Comparison of ENCODE assay signal across 27 cellular contexts in genomic region chr4:130183096-130183495, GRCh38.
"Had no signal": no experiment of that assay in that cellular context is flagged by ENCODE, and none has a peak within 500 bp of the region (broad histone marks: within the 10 kb centered on the region; RNA-seq: fewer than 3 reads in every experiment).

No MANE protein-coding gene starts in this region.

- H3K4me1 ChIP-seq: heart right ventricle, left lung, lower lobe of right lung, stomach, thyroid gland, upper lobe of left lung, vagina had no signal

- H3K9me3 Mint-ChIP-seq: activated B cell treated with CpG ODN at 0.5 μM for 24 hours; activated CD8-positive, alpha-beta T cell treated with anti-CD3 and anti-CD28 coated beads for 36 hours; activated T-helper 2 cell treated with anti-CD3 and anti-CD28 coated beads, Interferon-gamma antibody, Interleukin-2, Interleukin-4, amounts not matched to agents 10 μg/mL and 5 μg/mL and 100 μg/mL, durations not matched to agents 14 hours and 24 hours and 36 hours; stimulated activated naive B cell treated with anti-CD40 and anti-IgM and Interleukin-4, amounts not matched to agents 10 μg/mL and 1 μg/mL and 100 μg/mL, for 72 hours had no signal

- H3K27me3 ChIP-seq: heart right ventricle, left lung, stomach, thyroid gland, upper lobe of left lung, vagina had no signal

- DNase-seq: activated B cell treated with CpG ODN at 0.5 μM for 24 hours; activated CD4-positive, alpha-beta T cell treated with anti-CD3 and anti-CD28 coated beads, Interleukin-2, amount 50 U/mL, for 1 hour; activated CD8-positive, alpha-beta T cell treated with anti-CD3 and anti-CD28 coated beads for 36 hours; activated naive CD4-positive, alpha-beta T cell; activated T-cell treated with anti-CD3 and anti-CD28 coated beads, Interleukin-2, amount 50 U/mL, for 4 hours; effector CD8-positive, alpha-beta T cell; foreskin melanocyte; heart right ventricle; kidney glomerular epithelial cell; left lung; lower lobe of right lung; mesenchymal stem cell; mucosa of descending colon; right cardiac atrium; stimulated activated CD4-positive, alpha-beta T cell treated with anti-CD3 and anti-CD28 coated beads, Interleukin-15, amount 100 ng/mL, for 24 hours; stimulated activated CD4-positive, alpha-beta T cell treated with anti-CD3 and anti-CD28 coated beads, Interleukin-2, amount 100 ng/mL, for 24 hours; stimulated activated naive B cell treated with anti-CD40 and anti-IgM and Interleukin-4, amounts not matched to agents 10 μg/mL and 1 μg/mL and 100 μg/mL, for 72 hours; stomach; T-helper 1 cell; thyroid gland; upper lobe of left lung had no signal

- H3K4me3 ChIP-seq: heart right ventricle, left lung, lower lobe of right lung, mucosa of descending colon, stomach, thyroid gland, upper lobe of left lung, vagina had no signal

- H3K9me3 ChIP-seq: heart right ventricle, left lung, lower lobe of right lung, mucosa of descending colon, stomach, thyroid gland, upper lobe of left lung, vagina had no signal

- H3K4me3 Mint-ChIP-seq: activated B cell treated with CpG ODN at 0.5 μM for 24 hours; activated CD8-positive, alpha-beta T cell treated with anti-CD3 and anti-CD28 coated beads for 36 hours; activated naive CD8-positive, alpha-beta T cell; activated T-cell treated with anti-CD3 and anti-CD28 coated beads, Interleukin-2, amount 50 U/mL, for 4 hours; central memory CD8-positive, alpha-beta T cell; natural killer cell treated with Interleukin-12 subunit alpha and Interleukin-12 subunit beta and Interleukin-15 and Interleukin-18, amount 100 ng/mL, for 72 hours; stimulated activated naive B cell treated with anti-CD40 and anti-IgM and Interleukin-4, amounts not matched to agents 10 μg/mL and 1 μg/mL and 100 μg/mL, for 72 hours; T-helper 2 cell treated with Interferon-gamma antibody and Interleukin-4, amounts not matched to agents 5 μg/mL and 100 μg/mL, for 36 hours had no signal

- H3K36me3 ChIP-seq: heart right ventricle, left lung, lower lobe of right lung, stomach, thyroid gland, upper lobe of left lung, vagina had no signal

- H3K27me3 Mint-ChIP-seq: activated B cell treated with CpG ODN at 0.5 μM for 24 hours; activated CD8-positive, alpha-beta T cell treated with anti-CD3 and anti-CD28 coated beads for 36 hours; activated naive CD8-positive, alpha-beta T cell; central memory CD8-positive, alpha-beta T cell; natural killer cell treated with Interleukin-12 subunit alpha and Interleukin-12 subunit beta and Interleukin-15 and Interleukin-18, amount 100 ng/mL, for 72 hours; stimulated activated naive B cell treated with anti-CD40 and anti-IgM and Interleukin-4, amounts not matched to agents 10 μg/mL and 1 μg/mL and 100 μg/mL, for 72 hours had no signal

- H3K4me1 Mint-ChIP-seq: activated B cell treated with CpG ODN at 0.5 μM for 24 hours; central memory CD8-positive, alpha-beta T cell; stimulated activated naive B cell treated with anti-CD40 and anti-IgM and Interleukin-4, amounts not matched to agents 10 μg/mL and 1 μg/mL and 100 μg/mL, for 72 hours had no signal

- ATAC-seq: activated CD8-positive, alpha-beta T cell treated with anti-CD3 and anti-CD28 coated beads for 36 hours; activated T-cell treated with anti-CD3 and anti-CD28 coated beads, Interleukin-2, amount 50 U/mL, for 4 hours; heart right ventricle; left lung; lower lobe of right lung; mucosa of descending colon; natural killer cell treated with Interleukin-12 subunit alpha and Interleukin-12 subunit beta and Interleukin-15 and Interleukin-18, amount 100 ng/mL, for 72 hours; right cardiac atrium; stimulated activated naive B cell treated with anti-CD40 and anti-IgM and Interleukin-4, amounts not matched to agents 10 μg/mL and 1 μg/mL and 100 μg/mL, for 72 hours had no signal

- H3K36me3 Mint-ChIP-seq: activated naive CD8-positive, alpha-beta T cell; natural killer cell treated with Interleukin-12 subunit alpha and Interleukin-12 subunit beta and Interleukin-15 and Interleukin-18, amount 100 ng/mL, for 72 hours; stimulated activated naive B cell treated with anti-CD40 and anti-IgM and Interleukin-4, amounts not matched to agents 10 μg/mL and 1 μg/mL and 100 μg/mL, for 72 hours had no signal

- H3K27ac Mint-ChIP-seq: activated B cell treated with CpG ODN at 0.5 μM for 24 hours; activated CD8-positive, alpha-beta T cell treated with anti-CD3 and anti-CD28 coated beads for 36 hours; activated naive CD8-positive, alpha-beta T cell; activated T-helper 2 cell treated with anti-CD3 and anti-CD28 coated beads, Interferon-gamma antibody, Interleukin-2, Interleukin-4, amounts not matched to agents 10 μg/mL and 5 μg/mL and 100 μg/mL, durations not matched to agents 14 hours and 24 hours and 36 hours; natural killer cell treated with Interleukin-12 subunit alpha and Interleukin-12 subunit beta and Interleukin-15 and Interleukin-18, amount 100 ng/mL, for 72 hours; stimulated activated naive B cell treated with anti-CD40 and anti-IgM and Interleukin-4, amounts not matched to agents 10 μg/mL and 1 μg/mL and 100 μg/mL, for 72 hours; T-helper 2 cell treated with Interferon-gamma antibody and Interleukin-4, amounts not matched to agents 5 μg/mL and 100 μg/mL, for 36 hours had no signal
